17 cellular contexts compared by ENCODE assay signal in the genomic region with DNA sequence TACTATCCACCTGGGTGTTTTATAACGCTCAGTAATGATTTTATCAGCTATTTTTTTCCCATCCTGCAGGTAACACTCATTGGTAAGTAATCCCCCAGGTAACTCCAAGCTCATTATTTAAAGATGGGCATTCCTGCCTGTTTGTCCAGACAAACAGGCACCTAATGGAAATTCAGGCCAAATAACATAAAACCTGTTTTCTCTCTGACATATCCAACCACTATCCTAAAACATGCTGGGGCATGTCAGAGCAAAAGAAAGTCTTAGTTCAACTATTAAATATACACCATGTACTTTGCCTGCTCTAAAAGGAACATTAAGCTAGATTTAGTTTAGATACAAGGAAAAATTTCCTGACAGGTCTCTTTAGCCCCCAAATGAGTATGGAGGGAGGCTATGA.
"Had no signal": no experiment of that assay in that cellular context is flagged by ENCODE, and none has a peak within 500 bp of the region (broad histone marks: within the 10 kb centered on the region; RNA-seq: fewer than 3 reads in every experiment).

No MANE protein-coding gene starts in this region.

- H3K27me3 ChIP-seq: body of pancreas, gastrocnemius medialis, right atrium auricular region, stomach, suprapubic skin, tibial nerve, uterus had no signal

- DNase-seq: activated CD4-positive, alpha-beta T cell treated with anti-CD3 and anti-CD28 coated beads for 1 hour; activated gamma-delta T cell treated with Interleukin-2 at 50 U/mL for 16 hours; activated T-cell treated with anti-CD3 and anti-CD28 coated beads, Interleukin-2, amount 50 U/mL, for 1 hour; anterior cingulate cortex; body of pancreas; gastrocnemius medialis; hippocampal formation; left ventricle myocardium inferior; psoas muscle; stimulated activated CD4-positive, alpha-beta T cell treated with anti-CD3 and anti-CD28 coated beads, Interleukin-2, amount 100 ng/mL, for 24 hours; stomach; uterus had no signal

- H3K36me3 ChIP-seq: gastrocnemius medialis, left ventricle myocardium inferior, right atrium auricular region, stomach, suprapubic skin, tibial nerve, uterus had no signal

- ATAC-seq: body of pancreas; gastrocnemius medialis; natural killer cell treated with Interleukin-12 subunit alpha and Interleukin-12 subunit beta and Interleukin-15 and Interleukin-18, amount 100 ng/mL, for 72 hours; psoas muscle; stimulated activated effector memory CD8-positive, alpha-beta T cell treated with anti-CD3 and anti-CD28 coated beads, Interleukin-12 subunit alpha, Interleukin-12 subunit beta, amount 100 ng/mL, for 72 hours had no signal

- H3K4me3 ChIP-seq: body of pancreas, gastrocnemius medialis, left ventricle myocardium inferior, psoas muscle, right atrium auricular region, stomach, suprapubic skin, tibial nerve, uterus had no signal

- H3K27ac ChIP-seq: body of pancreas, gastrocnemius medialis, left ventricle myocardium inferior, psoas muscle, right atrium auricular region, stomach, suprapubic skin, tibial nerve, uterus had no signal

- H3K9me3 ChIP-seq: body of pancreas, gastrocnemius medialis, left ventricle myocardium inferior, psoas muscle, right atrium auricular region, stomach, suprapubic skin, tibial nerve, uterus had no signal

- H3K4me1 ChIP-seq: body of pancreas, gastrocnemius medialis, left ventricle myocardium inferior, psoas muscle, right atrium auricular region, stomach, tibial nerve, uterus had no signal
